ENCODE assay signal across 23 cellular contexts in genomic region chr9:22204240-22204639, GRCh38.
DNase-seq lines count a peak whose midpoint lies in the region; ATAC-seq, FAIRE-seq and TF ChIP-seq lines count a peak whose summit lies in the region.
"Had no signal": no experiment of that assay in that cellular context is flagged by ENCODE, and none has a peak within 500 bp of the region (broad histone marks: within the 10 kb centered on the region; RNA-seq: fewer than 3 reads in every experiment).

No MANE protein-coding gene starts in this region.

- RAD21 ChIA-PET in HCT116 (lab: Charles Lee; ENCODE audit: low non-redundant PET in 1 of 2, low total read pairs in 2 of 2, uncharacterized antibody in 2 of 2, unreplicated experiment in 2 of 2), result no interaction called here

- H3K27ac ChIP-seq in HCT116 (ENCODE audit: low read depth, low read length) (no peak overlapping the region), OCI-LY3 (ENCODE audit: low read length) (peak overlapping the region; percentile 47; the same call in 1 of the 2 replicates), small intestine (ENCODE audit: low read depth in 1 of 2, low read length in 1 of 2) (no peak overlapping the region), left ventricle myocardium inferior (replicated peaks) (no peak overlapping the region)
- H3K27ac ChIP-seq: BLaER1 treated with 17β-estradiol and CSF1 and Interleukin-3, amounts not matched to agents 10 nM and 100 nM; KMS-11; SJCRH30 had no signal

- no peak for TF ChIP-seq RAD21 in HCT116 (IDR thresholded peaks at IDR 0.05; ENCODE audit: low read depth)

- ATAC-seq in HCT116 (no peak), GM19452 (IDR thresholded peaks at IDR 0.05; ENCODE audit: unreplicated experiment) (no peak)

- no peaks in the 10 kb centered on the region for H3K9me2 ChIP-seq in HCT116 (ENCODE audit: insufficient read depth)

- TF ChIP-seq POLR2A in HCT116 (IDR thresholded peaks at IDR 0.05; ENCODE audit: borderline replicate concordance, extremely low read depth, insufficient read depth, insufficient read length), result no peak

- H3K4me2 ChIP-seq in HCT116 (ENCODE audit: low read length) (no peak overlapping the region), OCI-LY3 (ENCODE audit: low read length) (peak overlapping the region; percentile 62)

- peak; percentile 64 for FAIRE-seq in small intestine (lab: Jason Lieb, UNC)

- H3K9me3 ChIP-seq in HCT116 (ENCODE audit: control insufficient read depth in 1 of 2, insufficient read depth in 1 of 2, low read depth in 1 of 2, low read length in 2 of 2) (no peaks in the 10 kb centered on the region), OCI-LY3 (ENCODE audit: insufficient read depth, low read length) (no peaks in the 10 kb centered on the region), small intestine (ENCODE audit: control insufficient read depth, low read depth) (no peaks in the 10 kb centered on the region), left ventricle myocardium inferior (replicated peaks) (no peaks in the 10 kb centered on the region)
- H3K9me3 ChIP-seq: BLaER1 treated with 17β-estradiol and CSF1 and Interleukin-3, amounts not matched to agents 10 nM and 100 nM; SJCRH30 had no signal

- POLR2A ChIA-PET in HCT116 (lab: Charles Lee), result no interaction called here

- CTCF ChIA-PET in HCT116 (lab: Charles Lee), result no interaction called here

- H3K27me3 ChIP-seq in HCT116 (ENCODE audit: insufficient read depth, low read length) (no peaks in the 10 kb centered on the region), OCI-LY3 (ENCODE audit: low read depth, low read length) (peaks cover 14% of the 10 kb centered on the region), small intestine (ENCODE audit: control insufficient read depth in 2 of 2, insufficient read depth in 2 of 2, low read length in 2 of 2) (no peaks in the 10 kb centered on the region), left ventricle myocardium inferior (ENCODE audit: low read depth) (no peaks in the 10 kb centered on the region)
- H3K27me3 ChIP-seq: SJCRH30 had no signal

- DNase-seq in AML-193 (lab: John Stamatoyannopoulos, UW) (peak; percentile 22 to 33), HCT116 (ENCODE audit: low read depth, low spot score) (no peak), small intestine (no peak), left ventricle myocardium inferior (no peak), C1 segment of cervical spinal cord (lab: John Stamatoyannopoulos, UW) (no peak), NCI-H2081 (lab: John Stamatoyannopoulos, UW) (no peak)
- DNase-seq: CD4-positive, alpha-beta memory T cell; COR-L47; DMS53; MM.1S; NCI-H1105; NCI-H1436 treated with DMSO at 0.1 percent for 48 hours; NCI-H187 treated with DMSO at 0.1 percent for 48 hours; NCI-H2107; NCI-H446; NCI-H524 treated with DMSO at 0.1 percent for 48 hours; NCI-H82; NK-92 treated with Interleukin-12 subunit alpha and Interleukin-12 subunit beta, amount 100 ng/mL, for 24 hours; SJCRH30 had no signal

- H3K9ac ChIP-seq in HCT116 (ENCODE audit: low read length), result no peak overlapping the region
- H3K9ac ChIP-seq in OCI-LY3 (ENCODE audit: low read length), result no peak overlapping the region
- H3K9ac ChIP-seq: BLaER1 treated with 17β-estradiol and CSF1 and Interleukin-3, amounts not matched to agents 10 nM and 100 nM; KMS-11 had no signal

- TF ChIP-seq CTCF in HCT116 (IDR thresholded peaks at IDR 0.05 in 2 of 3, conservative IDR thresholded peaks at IDR 0.05 in 1 of 3; ENCODE audit: borderline replicate concordance in 1 of 3, insufficient read depth in 1 of 3, low read depth in 2 of 3, low read length in 2 of 3) (no peak), OCI-LY3 (IDR thresholded peaks at IDR 0.05; ENCODE audit: low read depth, low read length) (no peak), left ventricle myocardium inferior (IDR thresholded peaks at IDR 0.05; ENCODE audit: borderline replicate concordance) (no peak)

- H3K36me3 ChIP-seq in HCT116 (ENCODE audit: control insufficient read depth in 1 of 2, insufficient read depth in 2 of 2, low read length in 2 of 2) (no peaks in the 10 kb centered on the region), OCI-LY3 (replicated peaks; ENCODE audit: low read depth, low read length) (no peaks in the 10 kb centered on the region), small intestine (ENCODE audit: control insufficient read depth in 2 of 2, insufficient read depth in 2 of 2, low read length in 2 of 2) (no peaks in the 10 kb centered on the region), left ventricle myocardium inferior (no peaks in the 10 kb centered on the region)
- H3K36me3 ChIP-seq: BLaER1 treated with 17β-estradiol and CSF1 and Interleukin-3, amounts not matched to agents 10 nM and 100 nM; SJCRH30 had no signal

- H2AFZ ChIP-seq in HCT116 (ENCODE audit: low read depth, low read length, poor library complexity, severe bottlenecking) (peak overlapping the region; percentile 94), OCI-LY3 (ENCODE audit: low read depth, low read length) (no peak overlapping the region)

- H3K4me1 ChIP-seq in HCT116 (ENCODE audit: control insufficient read depth in 1 of 2, insufficient read depth in 2 of 2, low read length in 2 of 2) (peaks cover 27 to 33% of the 10 kb centered on the region in 2 experiments), OCI-LY3 (ENCODE audit: low read length) (peaks cover 54% of the 10 kb centered on the region), small intestine (ENCODE audit: control insufficient read depth in 2 of 2, insufficient read depth in 1 of 2, low read depth in 1 of 2, low read length in 1 of 2) (peaks cover 5% of the 10 kb centered on the region in 2 donors), left ventricle myocardium inferior (peaks cover 3% of the 10 kb centered on the region)

- H4K20me1 ChIP-seq in HCT116 (ENCODE audit: insufficient read depth) (no peaks in the 10 kb centered on the region), OCI-LY3 (ENCODE audit: insufficient read depth, low read length) (no peaks in the 10 kb centered on the region)
- H4K20me1 ChIP-seq: BLaER1 treated with 17β-estradiol and CSF1 and Interleukin-3, amounts not matched to agents 10 nM and 100 nM had no signal

- intact Hi-C loops in HCT116 (cut with micrococcal nuclease), result loop anchor here (5.0 kb wide), 1 partner anchor 42 kb away; no protein-coding TSS in a partner anchor
- intact Hi-C loops in left ventricle myocardium inferior (cut with micrococcal nuclease), result no loop called here

- 91 to 96% (median 93%) methylated on average over 2 of the region's 2 CpGs for whole genome bisulfite sequencing in small intestine, 3 donors

- BruUV-seq in HCT116 (replicated peaks; lab: Mats Ljungman, UMichigan), result no TSS peak

- H3K79me2 ChIP-seq in HCT116 (ENCODE audit: insufficient read depth, low read length), result no peaks in the 10 kb centered on the region
- no peaks in the 10 kb centered on the region for H3K79me2 ChIP-seq in OCI-LY3 (ENCODE audit: low read length)

- H3K4me3 ChIP-seq in HCT116 (replicated peaks in 1 of 2; ENCODE audit: low read depth in 1 of 2, low read length in 2 of 2), result no peak overlapping the region
- peak overlapping the region; percentile 6; the same call in 1 of the 2 replicates for H3K4me3 ChIP-seq in OCI-LY3 (ENCODE audit: low read length)
- no peak overlapping the region for H3K4me3 ChIP-seq in small intestine (ENCODE audit: low read depth in 1 of 2, low read length in 2 of 2)
- H3K4me3 ChIP-seq in left ventricle myocardium inferior, result no peak overlapping the region
- H3K4me3 ChIP-seq: BLaER1 treated with 17β-estradiol and CSF1 and Interleukin-3, amounts not matched to agents 10 nM and 100 nM; SJCRH30 had no signal

TF ChIP-seq in HCT116, 20 proteins besides CTCF, POLR2A, EP300 and RAD21 (continues in another document):
- TF ChIP-seq POLR2AphosphoS5 (IDR thresholded peaks at IDR 0.05; ENCODE audit: low read depth, low read length) (no peak), EGR1 (IDR thresholded peaks at IDR 0.05; ENCODE audit: low read depth) (no peak), ZFX (IDR thresholded peaks at IDR 0.05) (no peak), YY1 (IDR thresholded peaks at IDR 0.05; ENCODE audit: extremely low read depth, insufficient replicate concordance, low read depth, low read length) (no peak), SP1 (IDR thresholded peaks at IDR 0.05; ENCODE audit: low read depth) (no peak), SIN3A (IDR thresholded peaks at IDR 0.05; ENCODE audit: low read depth) (no peak), JUND (IDR thresholded peaks at IDR 0.05) (no peak), EZH2phosphoT487 (IDR thresholded peaks at IDR 0.05; ENCODE audit: borderline replicate concordance) (no peak), REST (IDR thresholded peaks at IDR 0.05; ENCODE audit: low read depth) (no peak), CEBPB (IDR thresholded peaks at IDR 0.05; ENCODE audit: low read depth) (no peak), FOSL1 (IDR thresholded peaks at IDR 0.05; ENCODE audit: low read depth) (no peak), ELF1 (IDR thresholded peaks at IDR 0.05; ENCODE audit: borderline replicate concordance, low read depth) (no peak)

Comparison
In these comparisons a context has a peak if more than half of its experiments do, and no peak if none do; other contexts are left out.
1. DNase-seq: peak in AML-193 (2 of 2); none in HCT116 (single experiment), small intestine (single experiment), left ventricle myocardium inferior (single experiment), C1 segment of cervical spinal cord (0 of 14) and NCI-H2081 (0 of 2).